ENCODE assay signal across 8 cellular contexts in genomic region chrX:2928583-2929434, GRCh38. TPM values are rescaled to one million over a fixed set of nuclear protein-coding genes. Genes with fewer than 3 reads are reported as not detected.
A peak's percentile ranks its signal among the peaks of the same experiment; 100 is the strongest.
DNase-seq lines count a peak whose midpoint lies in the region; ATAC-seq and TF ChIP-seq lines count a peak whose summit lies in the region.

ARSD (minus strand) TSS chrX:2929339; CDS start chrX:2929275, 64 bp downstream.

- H3K27me3 Mint-ChIP-seq in osteocyte (ENCODE audit: unreplicated experiment) = no peaks in the 10 kb centered on the region

- no peaks in the 10 kb centered on the region for H3K4me1 ChIP-seq in upper lobe of right lung

- H3K36me3 Mint-ChIP-seq in osteocyte (ENCODE audit: unreplicated experiment) = peaks cover 3% of the 10 kb centered on the region

- H3K9me3 Mint-ChIP-seq in osteocyte (ENCODE audit: unreplicated experiment) = peaks cover 5% of the 10 kb centered on the region

- peak within 1 kb of the TSS; percentile 89 for H3K27ac Mint-ChIP-seq in osteocyte (ENCODE audit: unreplicated experiment)

- H3K4me3 ChIP-seq in upper lobe of right lung = peak within 1 kb of the TSS; percentile 60

- H3K27ac ChIP-seq in RWPE1 (peak within 1 kb of the TSS; percentile 91), upper lobe of right lung (peak within 1 kb of the TSS; percentile 97)

- peaks cover 12% of the 10 kb centered on the region for H3K4me1 Mint-ChIP-seq in osteocyte (ENCODE audit: unreplicated experiment)

- H3K27me3 ChIP-seq in upper lobe of right lung = no peaks in the 10 kb centered on the region

- CTCF ChIA-PET in RWPE1 (lab: Yijun Ruan, JAX) = interaction anchor here (0.6 to 0.8 kb wide), 2 partner anchors 16 to 20 kb away, joined by 3 to 5 read pairs; no protein-coding TSS in a partner anchor

- intact Hi-C loops in Right ventricle myocardium inferior (cut with DNase I) = no loop called here
- intact Hi-C loops in upper lobe of right lung (cut with DNase I) = no loop called here

- POLR2A ChIA-PET in RWPE1 (lab: Yijun Ruan, JAX; ENCODE audit: low non-redundant PET) = interaction anchor here (0.6 kb wide), 2 partner anchors 11 to 43 kb away, joined by 4 to 9 read pairs; no protein-coding TSS in a partner anchor

- peak; percentile 82 for DNase-seq in 8988T
- DNase-seq in RWPE1 (ENCODE audit: low spot score) = peak; percentile 67
- DNase-seq in activated naive CD8-positive, alpha-beta T cell treated with anti-CD3 and anti-CD28 coated beads, Interleukin-2, amount 50 U/mL, for 16 hours (ENCODE audit: low read depth, low spot score) = peak; percentile 3
- DNase-seq in Right ventricle myocardium inferior (ENCODE audit: missing footprints) = peak; percentile 95
- peak; percentile 93 for DNase-seq in osteocyte (ENCODE audit: extremely low spot score, unreplicated experiment)
- peak; percentile 96 for DNase-seq in upper lobe of right lung

- peak; percentile 84 for ATAC-seq in GM18867 (IDR thresholded peaks at IDR 0.05; ENCODE audit: unreplicated experiment)
- peak; percentile 96 for ATAC-seq in HG03066 (IDR thresholded peaks at IDR 0.05; ENCODE audit: low read depth, unreplicated experiment)
- peak; percentile 97 for ATAC-seq in Right ventricle myocardium inferior
- ATAC-seq in upper lobe of right lung = peak; percentile 96

- TF ChIP-seq CTCF in RWPE1 (conservative IDR thresholded peaks at IDR 0.05; ENCODE audit: low read depth) (no peak), osteocyte (IDR thresholded peaks at IDR 0.05) (no peak), upper lobe of right lung (IDR thresholded peaks at IDR 0.05) (no peak)

- H3K4me3 Mint-ChIP-seq in osteocyte (ENCODE audit: unreplicated experiment) = peak within 1 kb of the TSS; percentile 88

- H3K9me3 ChIP-seq in upper lobe of right lung = no peaks in the 10 kb centered on the region

- H3K36me3 ChIP-seq in upper lobe of right lung = no peaks in the 10 kb centered on the region

RNA-seq across cellular contexts. Expression of gene ARSD, which starts in this region (rescaled TPM):
- total RNA-seq in Right ventricle myocardium inferior (5.4 TPM), osteocyte (40.9 and 44.6 TPM in 2 replicates), upper lobe of right lung (35.1 TPM)

Comparison
In these comparisons a context has a peak if more than half of its experiments do, and no peak if none do; other contexts are left out.
1. Peak in every context shown above with its lines: DNase-seq, ATAC-seq, H3K4me3 ChIP-seq and H3K27ac ChIP-seq.
2. DNase-seq: peak in every context shown above with its lines; median percentile 96 in upper lobe of right lung; 95 in Right ventricle myocardium inferior; 93 in osteocyte; 82 in 8988T; 67 in RWPE1; 3 in activated naive CD8-positive, alpha-beta T cell treated with anti-CD3 and anti-CD28 coated beads, Interleukin-2, amount 50 U/mL, for 16 hours.